In the genomic region with DNA sequence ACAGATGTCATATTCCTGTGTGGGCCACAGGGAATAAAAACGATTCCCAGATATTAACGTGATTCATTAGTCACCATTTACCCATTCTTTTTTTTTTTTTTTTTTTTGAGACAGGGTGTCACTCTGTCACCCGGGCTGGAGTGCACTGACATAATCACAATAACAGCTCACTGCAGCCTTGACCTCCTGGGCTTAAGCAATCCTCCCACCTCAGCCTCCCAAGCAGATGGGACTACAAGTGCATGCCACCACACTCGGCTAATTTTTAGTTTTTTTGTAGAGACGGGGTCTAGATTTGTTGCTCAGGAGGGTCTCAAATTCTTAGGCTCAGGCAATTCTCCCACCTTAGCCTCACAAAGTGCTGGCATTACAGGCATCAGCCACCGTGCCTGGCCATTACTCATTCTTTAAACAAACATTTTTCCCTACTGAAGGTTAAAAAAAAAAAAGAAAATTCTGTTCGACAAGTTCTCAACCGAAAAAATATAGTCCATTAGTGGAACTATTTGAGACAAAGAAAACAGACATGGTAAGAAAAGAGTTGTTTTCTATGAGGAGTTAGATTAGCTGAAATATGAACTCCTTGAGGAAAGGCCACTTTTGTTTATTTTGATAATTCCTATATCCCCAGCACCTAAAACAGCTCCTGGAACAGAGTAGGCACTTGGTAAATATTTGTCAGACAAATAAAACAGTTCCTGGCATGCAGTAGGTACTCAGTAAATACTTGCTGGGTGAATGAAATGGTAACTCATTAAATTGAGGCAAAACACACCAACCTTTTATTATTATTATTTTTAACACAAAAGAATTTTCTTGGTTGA, we compare ENCODE assay signal across 1 cellular context.
TF ChIP-seq lines count a peak whose summit lies in the region.

No MANE protein-coding gene starts in this region.

TF ChIP-seq in HepG2, 621 proteins besides CTCF, POLR2A, EP300 and RAD21 (continued from another document):
- TF ChIP-seq, protein P1, sequence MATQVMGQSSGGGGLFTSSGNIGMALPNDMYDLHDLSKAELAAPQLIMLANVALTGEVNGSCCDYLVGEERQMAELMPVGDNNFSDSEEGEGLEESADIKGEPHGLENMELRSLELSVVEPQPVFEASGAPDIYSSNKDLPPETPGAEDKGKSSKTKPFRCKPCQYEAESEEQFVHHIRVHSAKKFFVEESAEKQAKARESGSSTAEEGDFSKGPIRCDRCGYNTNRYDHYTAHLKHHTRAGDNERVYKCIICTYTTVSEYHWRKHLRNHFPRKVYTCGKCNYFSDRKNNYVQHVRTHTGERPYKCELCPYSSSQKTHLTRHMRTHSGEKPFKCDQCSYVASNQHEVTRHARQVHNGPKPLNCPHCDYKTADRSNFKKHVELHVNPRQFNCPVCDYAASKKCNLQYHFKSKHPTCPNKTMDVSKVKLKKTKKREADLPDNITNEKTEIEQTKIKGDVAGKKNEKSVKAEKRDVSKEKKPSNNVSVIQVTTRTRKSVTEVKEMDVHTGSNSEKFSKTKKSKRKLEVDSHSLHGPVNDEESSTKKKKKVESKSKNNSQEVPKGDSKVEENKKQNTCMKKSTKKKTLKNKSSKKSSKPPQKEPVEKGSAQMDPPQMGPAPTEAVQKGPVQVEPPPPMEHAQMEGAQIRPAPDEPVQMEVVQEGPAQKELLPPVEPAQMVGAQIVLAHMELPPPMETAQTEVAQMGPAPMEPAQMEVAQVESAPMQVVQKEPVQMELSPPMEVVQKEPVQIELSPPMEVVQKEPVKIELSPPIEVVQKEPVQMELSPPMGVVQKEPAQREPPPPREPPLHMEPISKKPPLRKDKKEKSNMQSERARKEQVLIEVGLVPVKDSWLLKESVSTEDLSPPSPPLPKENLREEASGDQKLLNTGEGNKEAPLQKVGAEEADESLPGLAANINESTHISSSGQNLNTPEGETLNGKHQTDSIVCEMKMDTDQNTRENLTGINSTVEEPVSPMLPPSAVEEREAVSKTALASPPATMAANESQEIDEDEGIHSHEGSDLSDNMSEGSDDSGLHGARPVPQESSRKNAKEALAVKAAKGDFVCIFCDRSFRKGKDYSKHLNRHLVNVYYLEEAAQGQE (IDR thresholded peaks at IDR 0.05; ENCODE audit: borderline replicate concordance in 1 of 2, low read depth in 1 of 2, low read length in 2 of 2): no peak
